1 cellular context compared by ENCODE assay signal in the genomic region with DNA sequence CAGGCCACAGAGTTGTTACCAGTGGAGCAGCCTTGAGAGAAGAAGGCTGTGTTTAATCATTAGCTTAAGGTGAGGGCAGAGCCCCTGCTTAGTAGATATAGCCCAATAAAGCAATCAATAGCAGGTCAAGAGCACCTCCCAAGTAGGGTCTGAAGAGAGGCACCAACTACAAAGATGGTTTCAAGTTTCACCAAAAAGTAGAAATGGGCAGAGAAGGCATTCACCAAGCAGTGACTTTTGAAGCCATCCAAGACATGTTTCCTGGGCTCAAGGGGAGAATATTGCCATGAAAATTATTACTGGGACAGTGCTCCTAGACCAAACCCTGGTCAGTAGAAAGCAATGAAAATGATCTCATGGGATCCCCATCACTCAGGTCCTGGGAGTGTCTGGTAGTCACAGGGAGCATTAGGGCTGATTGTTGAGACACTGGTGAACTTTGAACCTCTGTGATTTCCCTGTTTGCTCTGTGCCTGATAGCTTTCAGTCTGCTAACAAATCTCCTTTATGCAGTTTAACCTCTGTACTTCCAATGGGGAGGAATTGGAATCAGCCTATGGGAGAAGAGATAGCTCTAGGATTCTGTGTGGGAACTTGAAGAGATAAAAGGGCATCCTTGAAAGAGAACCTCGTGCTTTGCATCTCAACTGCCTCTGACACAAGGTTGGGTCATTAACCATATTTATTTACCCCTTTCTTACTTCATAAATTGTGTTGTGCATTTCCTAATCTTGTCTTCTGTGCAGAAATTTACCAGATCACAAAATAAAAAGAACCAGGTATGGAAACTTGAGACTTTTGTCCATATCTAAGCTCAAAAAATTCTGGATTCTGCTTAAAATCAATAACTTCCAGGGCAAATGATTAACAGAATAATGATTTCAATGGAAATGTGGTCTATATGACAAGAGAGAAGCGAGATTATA.
TF ChIP-seq lines count a peak whose summit lies in the region.

No MANE protein-coding gene starts in this region.

TF ChIP-seq in HepG2, 621 proteins besides CTCF, POLR2A, EP300 and RAD21 (continued from another document and continues in another):
- TF ChIP-seq, protein P1, sequence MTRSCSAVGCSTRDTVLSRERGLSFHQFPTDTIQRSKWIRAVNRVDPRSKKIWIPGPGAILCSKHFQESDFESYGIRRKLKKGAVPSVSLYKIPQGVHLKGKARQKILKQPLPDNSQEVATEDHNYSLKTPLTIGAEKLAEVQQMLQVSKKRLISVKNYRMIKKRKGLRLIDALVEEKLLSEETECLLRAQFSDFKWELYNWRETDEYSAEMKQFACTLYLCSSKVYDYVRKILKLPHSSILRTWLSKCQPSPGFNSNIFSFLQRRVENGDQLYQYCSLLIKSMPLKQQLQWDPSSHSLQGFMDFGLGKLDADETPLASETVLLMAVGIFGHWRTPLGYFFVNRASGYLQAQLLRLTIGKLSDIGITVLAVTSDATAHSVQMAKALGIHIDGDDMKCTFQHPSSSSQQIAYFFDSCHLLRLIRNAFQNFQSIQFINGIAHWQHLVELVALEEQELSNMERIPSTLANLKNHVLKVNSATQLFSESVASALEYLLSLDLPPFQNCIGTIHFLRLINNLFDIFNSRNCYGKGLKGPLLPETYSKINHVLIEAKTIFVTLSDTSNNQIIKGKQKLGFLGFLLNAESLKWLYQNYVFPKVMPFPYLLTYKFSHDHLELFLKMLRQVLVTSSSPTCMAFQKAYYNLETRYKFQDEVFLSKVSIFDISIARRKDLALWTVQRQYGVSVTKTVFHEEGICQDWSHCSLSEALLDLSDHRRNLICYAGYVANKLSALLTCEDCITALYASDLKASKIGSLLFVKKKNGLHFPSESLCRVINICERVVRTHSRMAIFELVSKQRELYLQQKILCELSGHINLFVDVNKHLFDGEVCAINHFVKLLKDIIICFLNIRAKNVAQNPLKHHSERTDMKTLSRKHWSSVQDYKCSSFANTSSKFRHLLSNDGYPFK (CRISPR knock-in tag; IDR thresholded peaks at IDR 0.05; ENCODE audit: borderline replicate concordance): no peak
- TF ChIP-seq POLR2G (IDR thresholded peaks at IDR 0.05; ENCODE audit: low read depth, low read length) (no peak), ZC3H4 (CRISPR knock-in tag; IDR thresholded peaks at IDR 0.05; ENCODE audit: borderline replicate concordance) (no peak), ZKSCAN8 (CRISPR knock-in tag; IDR thresholded peaks at IDR 0.05; ENCODE audit: borderline replicate concordance) (no peak), MED1 (CRISPR knock-in tag; IDR thresholded peaks at IDR 0.05) (0 out of 2 replicates have a peak, but pooled peaks have one; percentile 27), MAZ (IDR thresholded peaks at IDR 0.05; ENCODE audit: borderline replicate concordance, low read depth, low read length) (no peak), MAZ (CRISPR knock-in tag; IDR thresholded peaks at IDR 0.05; ENCODE audit: low read depth) (no peak), KDM3A (CRISPR knock-in tag; IDR thresholded peaks at IDR 0.05; ENCODE audit: low read depth) (no peak), ZNF431 (CRISPR knock-in tag; IDR thresholded peaks at IDR 0.05; ENCODE audit: borderline replicate concordance, low read depth) (no peak), RBFOX2 (IDR thresholded peaks at IDR 0.05; ENCODE audit: low read depth, low read length) (no peak), ZFP62 (CRISPR knock-in tag; IDR thresholded peaks at IDR 0.05) (no peak), DPF2 (CRISPR knock-in tag; IDR thresholded peaks at IDR 0.05; ENCODE audit: borderline replicate concordance, low read depth) (no peak), ZNF720 (CRISPR knock-in tag; IDR thresholded peaks at IDR 0.05) (no peak), U2AF2 (IDR thresholded peaks at IDR 0.05; ENCODE audit: low read depth, low read length) (no peak), ZNF567 (CRISPR knock-in tag; IDR thresholded peaks at IDR 0.05; ENCODE audit: borderline replicate concordance) (no peak), BCL6 (CRISPR knock-in tag; IDR thresholded peaks at IDR 0.05) (peak; percentile 75), ZNF264 (CRISPR knock-in tag; IDR thresholded peaks at IDR 0.05) (no peak), NONO (IDR thresholded peaks at IDR 0.05) (no peak), NONO (CRISPR knock-in tag; conservative IDR thresholded peaks at IDR 0.05) (0 out of 2 replicates have a peak, but pooled peaks have one; percentile 21), TAF1 (CRISPR knock-in tag; IDR thresholded peaks at IDR 0.05) (no peak), KDM6A (CRISPR knock-in tag; IDR thresholded peaks at IDR 0.05; ENCODE audit: low read depth) (peak; percentile 74), NFYB (CRISPR knock-in tag; IDR thresholded peaks at IDR 0.05) (0 out of 2 replicates have a peak, but pooled peaks have one; percentile 24), SP5 (CRISPR knock-in tag; IDR thresholded peaks at IDR 0.05; ENCODE audit: borderline replicate concordance, low read depth) (peak; percentile 26; the same call in 1 of the 2 replicates), MZF1 (CRISPR knock-in tag; IDR thresholded peaks at IDR 0.05; ENCODE audit: borderline replicate concordance) (no peak), ZNF432 (CRISPR knock-in tag; IDR thresholded peaks at IDR 0.05; ENCODE audit: borderline replicate concordance) (no peak), FOXC1 (CRISPR knock-in tag; IDR thresholded peaks at IDR 0.05; ENCODE audit: borderline replicate concordance) (no peak), FOXA1 (IDR thresholded peaks at IDR 0.05) (no peak), FOXA1 (CRISPR knock-in tag; IDR thresholded peaks at IDR 0.05) (peak; percentile 59), ZNF235 (CRISPR knock-in tag; IDR thresholded peaks at IDR 0.05; ENCODE audit: borderline replicate concordance) (no peak), SRSF1 (optimal IDR thresholded peaks at IDR 0.05; ENCODE audit: low read depth, low read length) (no peak), ISL2 (CRISPR knock-in tag; IDR thresholded peaks at IDR 0.05) (no peak), SAP130 (CRISPR knock-in tag; IDR thresholded peaks at IDR 0.05; ENCODE audit: low read depth) (peak; percentile 38; the same call in 1 of the 2 replicates), PCBP1 (IDR thresholded peaks at IDR 0.05; ENCODE audit: borderline replicate concordance, low read depth, low read length) (no peak), ZNF891 (CRISPR knock-in tag; IDR thresholded peaks at IDR 0.05) (no peak), ZFP41 (CRISPR knock-in tag; IDR thresholded peaks at IDR 0.05; ENCODE audit: borderline replicate concordance) (no peak)
- TF ChIP-seq, protein P2, sequence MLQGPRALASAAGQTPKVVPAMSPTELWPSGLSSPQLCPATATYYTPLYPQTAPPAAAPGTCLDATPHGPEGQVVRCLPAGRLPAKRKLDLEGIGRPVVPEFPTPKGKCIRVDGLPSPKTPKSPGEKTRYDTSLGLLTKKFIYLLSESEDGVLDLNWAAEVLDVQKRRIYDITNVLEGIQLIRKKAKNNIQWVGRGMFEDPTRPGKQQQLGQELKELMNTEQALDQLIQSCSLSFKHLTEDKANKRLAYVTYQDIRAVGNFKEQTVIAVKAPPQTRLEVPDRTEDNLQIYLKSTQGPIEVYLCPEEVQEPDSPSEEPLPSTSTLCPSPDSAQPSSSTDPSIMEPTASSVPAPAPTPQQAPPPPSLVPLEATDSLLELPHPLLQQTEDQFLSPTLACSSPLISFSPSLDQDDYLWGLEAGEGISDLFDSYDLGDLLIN (CRISPR knock-in tag; IDR thresholded peaks at IDR 0.05; ENCODE audit: borderline replicate concordance): no peak
- TF ChIP-seq, protein P3, sequence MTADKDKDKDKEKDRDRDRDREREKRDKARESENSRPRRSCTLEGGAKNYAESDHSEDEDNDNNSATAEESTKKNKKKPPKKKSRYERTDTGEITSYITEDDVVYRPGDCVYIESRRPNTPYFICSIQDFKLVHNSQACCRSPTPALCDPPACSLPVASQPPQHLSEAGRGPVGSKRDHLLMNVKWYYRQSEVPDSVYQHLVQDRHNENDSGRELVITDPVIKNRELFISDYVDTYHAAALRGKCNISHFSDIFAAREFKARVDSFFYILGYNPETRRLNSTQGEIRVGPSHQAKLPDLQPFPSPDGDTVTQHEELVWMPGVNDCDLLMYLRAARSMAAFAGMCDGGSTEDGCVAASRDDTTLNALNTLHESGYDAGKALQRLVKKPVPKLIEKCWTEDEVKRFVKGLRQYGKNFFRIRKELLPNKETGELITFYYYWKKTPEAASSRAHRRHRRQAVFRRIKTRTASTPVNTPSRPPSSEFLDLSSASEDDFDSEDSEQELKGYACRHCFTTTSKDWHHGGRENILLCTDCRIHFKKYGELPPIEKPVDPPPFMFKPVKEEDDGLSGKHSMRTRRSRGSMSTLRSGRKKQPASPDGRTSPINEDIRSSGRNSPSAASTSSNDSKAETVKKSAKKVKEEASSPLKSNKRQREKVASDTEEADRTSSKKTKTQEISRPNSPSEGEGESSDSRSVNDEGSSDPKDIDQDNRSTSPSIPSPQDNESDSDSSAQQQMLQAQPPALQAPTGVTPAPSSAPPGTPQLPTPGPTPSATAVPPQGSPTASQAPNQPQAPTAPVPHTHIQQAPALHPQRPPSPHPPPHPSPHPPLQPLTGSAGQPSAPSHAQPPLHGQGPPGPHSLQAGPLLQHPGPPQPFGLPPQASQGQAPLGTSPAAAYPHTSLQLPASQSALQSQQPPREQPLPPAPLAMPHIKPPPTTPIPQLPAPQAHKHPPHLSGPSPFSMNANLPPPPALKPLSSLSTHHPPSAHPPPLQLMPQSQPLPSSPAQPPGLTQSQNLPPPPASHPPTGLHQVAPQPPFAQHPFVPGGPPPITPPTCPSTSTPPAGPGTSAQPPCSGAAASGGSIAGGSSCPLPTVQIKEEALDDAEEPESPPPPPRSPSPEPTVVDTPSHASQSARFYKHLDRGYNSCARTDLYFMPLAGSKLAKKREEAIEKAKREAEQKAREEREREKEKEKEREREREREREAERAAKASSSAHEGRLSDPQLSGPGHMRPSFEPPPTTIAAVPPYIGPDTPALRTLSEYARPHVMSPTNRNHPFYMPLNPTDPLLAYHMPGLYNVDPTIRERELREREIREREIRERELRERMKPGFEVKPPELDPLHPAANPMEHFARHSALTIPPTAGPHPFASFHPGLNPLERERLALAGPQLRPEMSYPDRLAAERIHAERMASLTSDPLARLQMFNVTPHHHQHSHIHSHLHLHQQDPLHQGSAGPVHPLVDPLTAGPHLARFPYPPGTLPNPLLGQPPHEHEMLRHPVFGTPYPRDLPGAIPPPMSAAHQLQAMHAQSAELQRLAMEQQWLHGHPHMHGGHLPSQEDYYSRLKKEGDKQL (CRISPR knock-in tag; IDR thresholded peaks at IDR 0.05; ENCODE audit: low read depth): no peak
- TF ChIP-seq, protein P4, sequence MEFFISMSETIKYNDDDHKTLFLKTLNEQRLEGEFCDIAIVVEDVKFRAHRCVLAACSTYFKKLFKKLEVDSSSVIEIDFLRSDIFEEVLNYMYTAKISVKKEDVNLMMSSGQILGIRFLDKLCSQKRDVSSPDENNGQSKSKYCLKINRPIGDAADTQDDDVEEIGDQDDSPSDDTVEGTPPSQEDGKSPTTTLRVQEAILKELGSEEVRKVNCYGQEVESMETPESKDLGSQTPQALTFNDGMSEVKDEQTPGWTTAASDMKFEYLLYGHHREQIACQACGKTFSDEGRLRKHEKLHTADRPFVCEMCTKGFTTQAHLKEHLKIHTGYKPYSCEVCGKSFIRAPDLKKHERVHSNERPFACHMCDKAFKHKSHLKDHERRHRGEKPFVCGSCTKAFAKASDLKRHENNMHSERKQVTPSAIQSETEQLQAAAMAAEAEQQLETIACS (CRISPR knock-in tag; IDR thresholded peaks at IDR 0.05): no peak
- TF ChIP-seq, protein P5, sequence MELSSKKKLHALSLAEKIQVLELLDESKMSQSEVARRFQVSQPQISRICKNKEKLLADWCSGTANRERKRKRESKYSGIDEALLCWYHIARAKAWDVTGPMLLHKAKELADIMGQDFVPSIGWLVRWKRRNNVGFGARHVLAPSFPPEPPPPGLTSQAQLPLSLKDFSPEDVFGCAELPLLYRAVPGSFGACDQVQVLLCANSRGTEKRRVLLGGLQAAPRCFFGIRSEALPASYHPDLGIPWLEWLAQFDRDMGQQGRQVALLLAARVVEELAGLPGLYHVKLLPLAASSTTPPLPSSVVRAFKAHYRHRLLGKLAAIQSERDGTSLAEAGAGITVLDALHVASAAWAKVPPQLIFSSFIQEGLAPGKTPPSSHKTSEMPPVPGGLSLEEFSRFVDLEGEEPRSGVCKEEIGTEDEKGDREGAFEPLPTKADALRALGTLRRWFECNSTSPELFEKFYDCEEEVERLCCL (CRISPR knock-in tag; IDR thresholded peaks at IDR 0.05; ENCODE audit: borderline replicate concordance): no peak
- TF ChIP-seq, protein P6, sequence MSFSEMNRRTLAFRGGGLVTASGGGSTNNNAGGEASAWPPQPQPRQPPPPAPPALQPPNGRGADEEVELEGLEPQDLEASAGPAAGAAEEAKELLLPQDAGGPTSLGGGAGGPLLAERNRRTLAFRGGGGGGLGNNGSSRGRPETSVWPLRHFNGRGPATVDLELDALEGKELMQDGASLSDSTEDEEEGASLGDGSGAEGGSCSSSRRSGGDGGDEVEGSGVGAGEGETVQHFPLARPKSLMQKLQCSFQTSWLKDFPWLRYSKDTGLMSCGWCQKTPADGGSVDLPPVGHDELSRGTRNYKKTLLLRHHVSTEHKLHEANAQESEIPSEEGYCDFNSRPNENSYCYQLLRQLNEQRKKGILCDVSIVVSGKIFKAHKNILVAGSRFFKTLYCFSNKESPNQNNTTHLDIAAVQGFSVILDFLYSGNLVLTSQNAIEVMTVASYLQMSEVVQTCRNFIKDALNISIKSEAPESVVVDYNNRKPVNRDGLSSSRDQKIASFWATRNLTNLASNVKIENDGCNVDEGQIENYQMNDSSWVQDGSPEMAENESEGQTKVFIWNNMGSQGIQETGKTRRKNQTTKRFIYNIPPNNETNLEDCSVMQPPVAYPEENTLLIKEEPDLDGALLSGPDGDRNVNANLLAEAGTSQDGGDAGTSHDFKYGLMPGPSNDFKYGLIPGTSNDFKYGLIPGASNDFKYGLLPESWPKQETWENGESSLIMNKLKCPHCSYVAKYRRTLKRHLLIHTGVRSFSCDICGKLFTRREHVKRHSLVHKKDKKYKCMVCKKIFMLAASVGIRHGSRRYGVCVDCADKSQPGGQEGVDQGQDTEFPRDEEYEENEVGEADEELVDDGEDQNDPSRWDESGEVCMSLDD (CRISPR knock-in tag; IDR thresholded peaks at IDR 0.05; ENCODE audit: borderline replicate concordance): no peak
- TF ChIP-seq, protein P7, sequence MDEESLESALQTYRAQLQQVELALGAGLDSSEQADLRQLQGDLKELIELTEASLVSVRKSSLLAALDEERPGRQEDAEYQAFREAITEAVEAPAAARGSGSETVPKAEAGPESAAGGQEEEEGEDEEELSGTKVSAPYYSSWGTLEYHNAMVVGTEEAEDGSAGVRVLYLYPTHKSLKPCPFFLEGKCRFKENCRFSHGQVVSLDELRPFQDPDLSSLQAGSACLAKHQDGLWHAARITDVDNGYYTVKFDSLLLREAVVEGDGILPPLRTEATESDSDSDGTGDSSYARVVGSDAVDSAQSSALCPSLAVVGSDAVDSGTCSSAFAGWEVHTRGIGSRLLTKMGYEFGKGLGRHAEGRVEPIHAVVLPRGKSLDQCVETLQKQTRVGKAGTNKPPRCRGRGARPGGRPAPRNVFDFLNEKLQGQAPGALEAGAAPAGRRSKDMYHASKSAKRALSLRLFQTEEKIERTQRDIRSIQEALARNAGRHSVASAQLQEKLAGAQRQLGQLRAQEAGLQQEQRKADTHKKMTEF (CRISPR knock-in tag; IDR thresholded peaks at IDR 0.05): peak; percentile 56; the same call in 1 of the 2 replicates
- TF ChIP-seq, protein P8, sequence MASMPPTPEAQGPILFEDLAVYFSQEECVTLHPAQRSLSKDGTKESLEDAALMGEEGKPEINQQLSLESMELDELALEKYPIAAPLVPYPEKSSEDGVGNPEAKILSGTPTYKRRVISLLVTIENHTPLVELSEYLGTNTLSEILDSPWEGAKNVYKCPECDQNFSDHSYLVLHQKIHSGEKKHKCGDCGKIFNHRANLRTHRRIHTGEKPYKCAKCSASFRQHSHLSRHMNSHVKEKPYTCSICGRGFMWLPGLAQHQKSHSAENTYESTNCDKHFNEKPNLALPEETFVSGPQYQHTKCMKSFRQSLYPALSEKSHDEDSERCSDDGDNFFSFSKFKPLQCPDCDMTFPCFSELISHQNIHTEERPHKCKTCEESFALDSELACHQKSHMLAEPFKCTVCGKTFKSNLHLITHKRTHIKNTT (CRISPR knock-in tag; IDR thresholded peaks at IDR 0.05): no peak
